8 cellular contexts compared by ENCODE assay signal in genomic region chr16:86156155-86156554, GRCh38.
"Had no signal": no experiment of that assay in that cellular context is flagged by ENCODE, and none has a peak within 500 bp of the region (broad histone marks: within the 10 kb centered on the region; RNA-seq: fewer than 3 reads in every experiment).

No MANE protein-coding gene starts in this region.

- H2AFZ ChIP-seq: GM23248 had no signal

- H3K4me1 ChIP-seq: HAP-1 had no signal

- H3K27ac ChIP-seq: GM23248 had no signal

- H3K9me3 Mint-ChIP-seq: HFFc6 had no signal

- H3K9ac ChIP-seq: GM23248 had no signal

- H3K27ac Mint-ChIP-seq: HFFc6 had no signal

- H3K4me3 Mint-ChIP-seq: HFFc6 had no signal

- H3K36me3 ChIP-seq: HAP-1 had no signal

- H3K4me3 ChIP-seq: GM23248, HAP-1, K562 had no signal

- DNase-seq: GM23248, GOT3, H7, HFFc6, IMR-90, KG1 had no signal
